In the genomic region with DNA sequence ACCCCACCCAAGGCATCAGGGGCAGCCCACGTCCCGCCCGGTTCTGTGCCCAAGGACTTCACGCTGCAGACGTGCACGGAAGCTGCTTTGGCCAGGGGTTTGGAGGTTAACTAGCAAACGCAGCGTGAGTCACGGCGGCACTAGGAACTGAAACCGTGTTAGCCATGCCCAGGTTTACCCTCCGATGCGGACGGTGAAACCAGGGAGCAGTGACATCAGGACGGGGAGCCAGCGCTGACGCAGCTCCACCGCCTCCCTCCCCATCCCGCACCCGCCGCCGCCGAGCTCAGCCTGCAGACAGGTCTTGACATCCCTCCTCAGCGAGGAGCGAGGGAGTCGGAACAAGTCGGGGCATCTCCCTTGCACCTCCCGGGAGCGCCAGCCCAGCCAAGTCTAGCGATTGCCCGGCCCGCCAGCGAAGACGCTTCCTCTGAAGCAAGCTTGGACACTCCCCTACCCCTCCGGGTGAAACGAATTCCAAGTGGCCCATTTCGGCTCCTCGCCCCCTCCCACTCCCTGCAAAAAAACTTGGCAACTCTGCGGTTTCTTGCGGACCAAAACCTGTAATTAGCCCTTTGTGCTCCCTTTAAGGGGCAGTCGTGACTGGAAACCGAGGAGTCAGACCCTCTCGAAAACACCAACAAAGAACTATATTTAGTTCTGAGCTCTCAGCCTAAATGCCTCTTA, we compare ENCODE assay signal across 8 cellular contexts. TPM values are rescaled to one million over a fixed set of nuclear protein-coding genes. Genes with fewer than 3 reads are reported as not detected.
DNase-seq lines count a peak whose midpoint lies in the region; ATAC-seq and TF ChIP-seq lines count a peak whose summit lies in the region.

No MANE protein-coding gene starts in this region.

- no peaks in the 10 kb centered on the region for H3K27me3 ChIP-seq in lung (ENCODE audit: control insufficient read depth, insufficient read depth)

- ATAC-seq in HG02870 (IDR thresholded peaks at IDR 0.05; ENCODE audit: unreplicated experiment) (peak; percentile 15), lung (ENCODE audit: insufficient read depth, low FRiP score) (peak; percentile 3)

- no peaks in the 10 kb centered on the region for H3K9me3 ChIP-seq in lung (ENCODE audit: control insufficient read depth in 2 of 2, insufficient read depth in 1 of 2, low read length in 1 of 2)

- no peaks in the 10 kb centered on the region for H3K36me3 ChIP-seq in lung (ENCODE audit: control insufficient read depth in 2 of 2, insufficient read depth in 2 of 2, low read length in 2 of 2)

- H3K4me3 ChIP-seq in lung = peak overlapping the region; percentile 57

- DNase-seq in NCI-H1417 (lab: John Stamatoyannopoulos, UW) = peak in 2 of 3 experiments; percentile 94 to 96
- DNase-seq in NCI-H1417 treated with DMSO at 0.1 percent for 48 hours (lab: John Stamatoyannopoulos, UW) = no peak
- peak; percentile 13 for DNase-seq in NCI-H345 treated with DMSO at 0.1 percent for 48 hours (lab: John Stamatoyannopoulos, UW; ENCODE audit: unreplicated experiment)
- peak; percentile 84 to 88 for DNase-seq in activated CD4-positive, alpha-beta T cell treated with anti-CD3 and anti-CD28 coated beads, Interleukin-2, amount 50 U/mL, for 48 hours
- peak; percentile 90 for DNase-seq in ecto neural progenitor cell (ENCODE audit: low spot score)
- peak; percentile 79 for DNase-seq in lung (ENCODE audit: low spot score)
- DNase-seq in stimulated activated CD4-positive, alpha-beta T cell treated with anti-CD3 and anti-CD28 coated beads, TNF-alpha, amount 100 ng/mL, for 4 hours (ENCODE audit: low read depth in 3 of 3) = peak; percentile 41 to 47 (median 46)

- TF ChIP-seq CTCF in lung (IDR thresholded peaks at IDR 0.05; ENCODE audit: control extremely low read depth, extremely low read depth) = no peak

- H3K4me1 ChIP-seq in lung (ENCODE audit: control insufficient read depth in 2 of 2, insufficient read depth in 2 of 2, low read length in 2 of 2) = peaks cover 0 to 10% of the 10 kb centered on the region in 2 donors

- 0% methylated on average over 43 of the region's 43 CpGs for WGBS in lung, 2 donors

- H3K27ac ChIP-seq in lung (ENCODE audit: low read depth in 1 of 2, low read length in 1 of 2) = peak overlapping the region; percentile 87 to 92

RNA-seq across cellular contexts. Expression of a gene that starts 1.4 kb away (rescaled TPM):
- 10 to 100 TPM; 22.2 to 23.8 TPM for total RNA-seq in lung
- polyA plus RNA-seq in lung = 1 to 10 TPM; 7.4 to 9.2 TPM
